ENCODE assay signal across 22 cellular contexts in the genomic region with DNA sequence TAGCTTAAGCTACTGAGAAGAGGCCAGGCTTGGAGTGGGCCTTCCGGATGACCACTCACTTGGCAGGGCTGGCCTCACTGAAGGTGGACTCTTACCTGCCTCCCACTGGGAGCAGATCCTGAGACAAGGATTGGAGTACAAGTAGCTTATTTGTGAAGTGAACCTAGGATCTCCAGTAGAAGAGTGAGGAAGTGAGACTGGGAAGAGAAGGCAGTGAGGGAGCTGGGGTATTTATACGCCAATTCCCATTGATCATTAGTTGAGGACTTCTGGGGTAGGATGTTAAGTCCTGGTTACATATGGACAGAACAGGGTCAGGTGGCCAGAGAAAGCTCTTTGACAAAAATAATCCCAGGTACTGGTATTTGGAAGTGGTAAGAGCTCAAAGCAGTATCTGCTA.
"Had no signal": no experiment of that assay in that cellular context is flagged by ENCODE, and none has a peak within 500 bp of the region (broad histone marks: within the 10 kb centered on the region; RNA-seq: fewer than 3 reads in every experiment).

No MANE protein-coding gene starts in this region.

- ATAC-seq: HepG2, K562 had no signal

- H3K4me3 ChIP-seq: K562 had no signal

- H3K9me3 ChIP-seq: SK-N-SH had no signal

- H3K27ac ChIP-seq: KMS-11 had no signal

- FAIRE-seq: HepG2, K562, RCC 7860 had no signal

- DNase-seq: Kasumi-1, MM.1S, MV-4-11, NCI-H1048, NCI-H1105, NCI-H1417, NCI-H1436 treated with DMSO at 0.1 percent for 48 hours, NCI-H1694, NCI-H187 treated with DMSO at 0.1 percent for 48 hours, NCI-H2029 treated with DMSO at 0.1 percent for 48 hours, NCI-H2227 treated with DMSO at 0.1 percent for 48 hours, NCI-H524, NCI-H526 treated with DMSO at 0.1 percent for 48 hours, NCI-H748 treated with DMSO at 0.1 percent for 48 hours, RPMI8226, SHP77, SK-N-SH, SW 1271 had no signal
